ENCODE assay signal across 8 cellular contexts in the genomic region with DNA sequence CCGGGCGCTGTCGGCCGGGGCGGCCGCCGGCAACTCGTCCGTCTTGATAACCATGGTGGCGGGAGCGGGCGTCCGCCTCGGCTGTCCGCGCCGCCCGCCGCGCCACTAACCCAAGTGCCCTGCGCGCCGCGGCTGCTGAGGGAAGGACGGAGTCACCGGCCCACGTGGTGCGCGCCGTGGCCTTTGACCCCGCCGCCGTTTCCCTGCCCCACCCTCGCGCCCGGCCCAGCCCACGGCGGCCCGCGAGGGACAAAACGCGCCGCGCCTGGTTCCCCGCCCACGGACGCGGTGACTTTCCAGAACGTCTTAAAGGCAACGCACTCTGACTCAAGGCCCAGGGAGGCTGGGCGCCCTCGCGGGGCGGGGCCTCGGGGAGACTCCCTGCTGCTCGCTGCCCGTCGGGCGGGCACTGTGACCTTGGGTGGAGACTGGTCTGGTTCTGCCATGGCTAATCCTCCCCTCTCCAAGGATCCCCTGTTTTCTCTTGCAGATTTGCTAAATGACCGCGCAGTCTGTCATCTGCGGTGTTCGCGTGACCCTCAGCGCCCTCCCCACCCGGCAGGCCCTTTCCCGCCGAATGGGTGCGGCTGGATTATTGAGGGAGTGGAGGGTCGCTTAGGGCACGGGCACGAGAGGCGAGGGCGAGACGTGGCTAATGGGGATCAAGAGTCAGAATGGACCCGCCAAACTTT. TPM values are rescaled to one million over a fixed set of nuclear protein-coding genes. Genes with fewer than 3 reads are reported as not detected.
DNase-seq lines count a peak whose midpoint lies in the region; ATAC-seq, FAIRE-seq and TF ChIP-seq lines count a peak whose summit lies in the region.

A gene with protein sequence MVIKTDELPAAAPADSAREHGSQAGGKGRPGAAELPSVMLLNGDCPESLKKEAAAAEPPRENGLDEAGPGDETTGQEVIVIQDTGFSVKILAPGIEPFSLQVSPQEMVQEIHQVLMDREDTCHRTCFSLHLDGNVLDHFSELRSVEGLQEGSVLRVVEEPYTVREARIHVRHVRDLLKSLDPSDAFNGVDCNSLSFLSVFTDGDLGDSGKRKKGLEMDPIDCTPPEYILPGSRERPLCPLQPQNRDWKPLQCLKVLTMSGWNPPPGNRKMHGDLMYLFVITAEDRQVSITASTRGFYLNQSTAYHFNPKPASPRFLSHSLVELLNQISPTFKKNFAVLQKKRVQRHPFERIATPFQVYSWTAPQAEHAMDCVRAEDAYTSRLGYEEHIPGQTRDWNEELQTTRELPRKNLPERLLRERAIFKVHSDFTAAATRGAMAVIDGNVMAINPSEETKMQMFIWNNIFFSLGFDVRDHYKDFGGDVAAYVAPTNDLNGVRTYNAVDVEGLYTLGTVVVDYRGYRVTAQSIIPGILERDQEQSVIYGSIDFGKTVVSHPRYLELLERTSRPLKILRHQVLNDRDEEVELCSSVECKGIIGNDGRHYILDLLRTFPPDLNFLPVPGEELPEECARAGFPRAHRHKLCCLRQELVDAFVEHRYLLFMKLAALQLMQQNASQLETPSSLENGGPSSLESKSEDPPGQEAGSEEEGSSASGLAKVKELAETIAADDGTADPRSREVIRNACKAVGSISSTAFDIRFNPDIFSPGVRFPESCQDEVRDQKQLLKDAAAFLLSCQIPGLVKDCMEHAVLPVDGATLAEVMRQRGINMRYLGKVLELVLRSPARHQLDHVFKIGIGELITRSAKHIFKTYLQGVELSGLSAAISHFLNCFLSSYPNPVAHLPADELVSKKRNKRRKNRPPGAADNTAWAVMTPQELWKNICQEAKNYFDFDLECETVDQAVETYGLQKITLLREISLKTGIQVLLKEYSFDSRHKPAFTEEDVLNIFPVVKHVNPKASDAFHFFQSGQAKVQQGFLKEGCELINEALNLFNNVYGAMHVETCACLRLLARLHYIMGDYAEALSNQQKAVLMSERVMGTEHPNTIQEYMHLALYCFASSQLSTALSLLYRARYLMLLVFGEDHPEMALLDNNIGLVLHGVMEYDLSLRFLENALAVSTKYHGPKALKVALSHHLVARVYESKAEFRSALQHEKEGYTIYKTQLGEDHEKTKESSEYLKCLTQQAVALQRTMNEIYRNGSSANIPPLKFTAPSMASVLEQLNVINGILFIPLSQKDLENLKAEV (N-terminal part only) (minus strand): TSS at position 157 of the 692 bp plus-strand sequence. CDS start 103 bp downstream, at position 54.

- no peak for FAIRE-seq in H1 (lab: Jason Lieb, UNC)

- POLR2A ChIA-PET in H1 (lab: Charles Lee; ENCODE audit: partially characterized antibody), result interaction anchor here (1.2 to 4.3 kb wide), 5 partner anchors 10 to 24 kb away, joined by 4 to 23 read pairs (median 6); no protein-coding TSS in a partner anchor

- H3K36me3 ChIP-seq in H1 (ENCODE audit: control insufficient read depth in 2 of 4, insufficient read depth in 4 of 4, low read length in 3 of 4) (no peaks in the 10 kb centered on the region), mesendoderm (ENCODE audit: control insufficient read depth, insufficient read depth, low read length) (no peaks in the 10 kb centered on the region)

- H2BK120ac ChIP-seq in H1 (replicated peaks; ENCODE audit: low read depth, low read length) (peak within 1 kb of the TSS; percentile 18), mesendoderm (ENCODE audit: low read depth, low read length) (no peak within 1 kb of the TSS)

- H3K9me3 ChIP-seq in H1 (ENCODE audit: insufficient read depth in 2 of 2, low read depth in 1 of 2, low read length in 1 of 2), result no peaks in the 10 kb centered on the region

- no peak for TF ChIP-seq RAD21 in H1 (IDR thresholded peaks at IDR 0.05 in 1 of 2, conservative IDR thresholded peaks at IDR 0.05 in 1 of 2; ENCODE audit: low read depth in 2 of 2, low read length in 2 of 2)

- H3K4me2 ChIP-seq in H1 (ENCODE audit: insufficient read depth in 1 of 2, low read depth in 2 of 2, low read length in 2 of 2) (peak within 1 kb of the TSS; percentile 85 to 90), mesendoderm (ENCODE audit: low read length) (peak within 1 kb of the TSS; percentile 84)

- TF ChIP-seq CTCF in H1 (IDR thresholded peaks at IDR 0.05; ENCODE audit: control extremely low read depth in 1 of 3, insufficient read depth in 1 of 3, low read depth in 1 of 3, low read length in 3 of 3), result no peak

- 0 out of 2 replicates have a peak within 1 kb of the TSS, but pooled peaks have one; percentile 19 for H2AFZ ChIP-seq in H1 (ENCODE audit: low read length)

- peaks cover 0 to 9% (median 6%) of the 10 kb centered on the region in 4 experiments; a peak in 5 of 7 replicates for H3K27me3 ChIP-seq in H1 (replicated peaks in 1 of 4; ENCODE audit: control insufficient read depth in 3 of 4, extremely low read depth in 1 of 4, insufficient read depth in 3 of 4, low read length in 3 of 4)
- no peaks in the 10 kb centered on the region for H3K27me3 ChIP-seq in mesendoderm (ENCODE audit: insufficient read depth, low read length, poor library complexity)

- H2BK5ac ChIP-seq in H1 (ENCODE audit: low read depth, low read length) (peak within 1 kb of the TSS; percentile 1; the same call in 1 of the 2 replicates), mesendoderm (ENCODE audit: low read length) (no peak within 1 kb of the TSS)

- H3K56ac ChIP-seq in H1 (replicated peaks; ENCODE audit: insufficient read length, low read depth, low read length) (no peak within 1 kb of the TSS), mesendoderm (ENCODE audit: low read length) (peak within 1 kb of the TSS; percentile 88)

- H3K23ac ChIP-seq in H1 (ENCODE audit: insufficient read length) (no peak within 1 kb of the TSS), mesendoderm (ENCODE audit: low read length) (peak within 1 kb of the TSS; percentile 89)

- peak; percentile 96 for DNase-seq in COLO829 (ENCODE audit: low spot score)
- DNase-seq in HS-5 (ENCODE audit: low read depth), result peak; percentile 89
- peak; percentile 94 for DNase-seq in NOMO-1 treated with dmso at 0.1 percent for 144 hours (lab: John Stamatoyannopoulos, UW; ENCODE audit: unreplicated experiment)
- DNase-seq in activated CD8-positive, alpha-beta memory T cell treated with anti-CD3 and anti-CD28 coated beads for 48 hours (ENCODE audit: low read depth in 2 of 3, low spot score in 2 of 3), result peak; percentile 92 to 96 (median 95)
- peak in 1 of 2 experiments; percentile 83 for DNase-seq in H1 (ENCODE audit: low read depth in 1 of 2, low spot score in 2 of 2)
- peak; percentile 90 for DNase-seq in mesendoderm
- DNase-seq in stimulated activated CD8-positive, alpha-beta memory T cell treated with anti-CD3 and anti-CD28 coated beads, Interleukin-12 subunit alpha, Interleukin-12 subunit beta, amount 100 ng/mL, for 4 hours (ENCODE audit: low read depth), result peak; percentile 98

- peak within 1 kb of the TSS; percentile 82 for H4K91ac ChIP-seq in H1 (replicated peaks; ENCODE audit: insufficient read length, low read length)

- H2BK15ac ChIP-seq in H1 (ENCODE audit: low read length) (peak within 1 kb of the TSS; percentile 72; the same call in 1 of the 2 replicates), mesendoderm (replicated peaks; ENCODE audit: low read depth) (no peak within 1 kb of the TSS)

- no peak within 1 kb of the TSS for H2AK5ac ChIP-seq in H1 (ENCODE audit: low read depth, low read length)
- peak within 1 kb of the TSS; percentile 45 for H2AK5ac ChIP-seq in mesendoderm (ENCODE audit: low read length)

- H2BK20ac ChIP-seq in H1 (ENCODE audit: low read length), result no peak within 1 kb of the TSS

- no peak for TF ChIP-seq EP300 in H1 (IDR thresholded peaks at IDR 0.05; ENCODE audit: borderline replicate concordance in 1 of 2, low read depth in 2 of 2, low read length in 2 of 2)

- CTCF ChIA-PET in H1 (lab: Charles Lee; ENCODE audit: partially characterized antibody), result no interaction called here

- H3K4me3 ChIP-seq in H1 (ENCODE audit: extremely low read depth in 1 of 4, insufficient read depth in 2 of 4, low read depth in 3 of 4, low read length in 4 of 4), result peak within 1 kb of the TSS; percentile 59 to 66 (median 62)
- H3K4me3 ChIP-seq in mesendoderm (ENCODE audit: low read length), result peak within 1 kb of the TSS; percentile 50

- peak within 1 kb of the TSS; percentile 29; the same call in 1 of the 2 replicates for H2BK12ac ChIP-seq in H1 (ENCODE audit: low read depth, low read length)

- peaks cover 10 to 12% of the 10 kb centered on the region in 2 experiments for H4K20me1 ChIP-seq in H1 (replicated peaks in 1 of 2; ENCODE audit: control insufficient read depth in 1 of 2, insufficient read depth in 2 of 2, low read length in 2 of 2)

- peak; percentile 68 for ATAC-seq in GM19468 (IDR thresholded peaks at IDR 0.05; ENCODE audit: extremely low read depth, unreplicated experiment)

- TF ChIP-seq POLR2A in H1 (IDR thresholded peaks at IDR 0.05; ENCODE audit: control extremely low read depth in 1 of 2, low read depth in 2 of 2, low read length in 2 of 2), result peak in 1 of 2 experiments; percentile 59; a peak in 1 of 3 replicates

- WGBS in H1 (ENCODE audit: extremely low coverage in 1 of 2, insufficient coverage in 1 of 2, insufficient read length in 1 of 2, insufficient replicate concordance in 2 of 2, low coverage in 1 of 2, low lambda C conversion rate in 2 of 2, missing lambda C conversion rate in 1 of 2), 2 experiments, result 17% methylated on average over 53 of the region's 76 CpGs; no CpG with 5 or more reads in 1 of the 2 experiments
- WGBS in mesendoderm (ENCODE audit: extremely low coverage, insufficient coverage, low lambda C conversion rate), result no CpG with 5 or more reads among the region's 76 CpGs

- H3K14ac ChIP-seq in H1 (ENCODE audit: insufficient read length), result no peak within 1 kb of the TSS

- H3K27ac ChIP-seq in H1 (ENCODE audit: low read depth, low read length) (no peak within 1 kb of the TSS), mesendoderm (ENCODE audit: low read depth, low read length) (no peak within 1 kb of the TSS)

- H4K5ac ChIP-seq in H1 (ENCODE audit: insufficient read length, low read depth, low read length) (peak within 1 kb of the TSS; percentile 28), mesendoderm (ENCODE audit: low read length) (no peak within 1 kb of the TSS)

- H3K4me1 ChIP-seq in H1 (replicated peaks in 1 of 4; ENCODE audit: control insufficient read depth in 3 of 4, insufficient read depth in 4 of 4, low read length in 3 of 4) (peaks cover 4 to 35% (median 24%) of the 10 kb centered on the region in 4 experiments), mesendoderm (ENCODE audit: control insufficient read depth, low read depth, low read length) (peaks cover 5% of the 10 kb centered on the region)

- peak within 1 kb of the TSS; percentile 92 for H4K8ac ChIP-seq in H1 (ENCODE audit: extremely low read depth, insufficient read depth, low read length)
- no peak within 1 kb of the TSS for H4K8ac ChIP-seq in mesendoderm (ENCODE audit: low read depth, low read length)

- H3K79me1 ChIP-seq in H1 (ENCODE audit: low read depth, low read length), result peaks cover 12% of the 10 kb centered on the region
- H3K79me1 ChIP-seq in mesendoderm (ENCODE audit: low read length), result peaks cover 10% of the 10 kb centered on the region

- H3K18ac ChIP-seq in H1 (ENCODE audit: extremely low read depth, low read length), result peak within 1 kb of the TSS; percentile 75
- H3K18ac ChIP-seq in mesendoderm (ENCODE audit: low read length), result no peak within 1 kb of the TSS

- H3K9ac ChIP-seq in H1 (replicated peaks in 1 of 4; ENCODE audit: extremely low read depth in 1 of 4, low read depth in 3 of 4, low read length in 3 of 4) (peak within 1 kb of the TSS; percentile 15 to 67 (median 58); a peak in 6 of 7 replicates), mesendoderm (ENCODE audit: low read length) (peak within 1 kb of the TSS; percentile 72)

- peaks cover 7% of the 10 kb centered on the region; the same call in 1 of the 2 replicates for H3K23me2 ChIP-seq in H1 (ENCODE audit: low read depth, low read length)

- H3K79me2 ChIP-seq in H1 (ENCODE audit: control insufficient read depth in 1 of 2, insufficient read depth in 2 of 2, low read length in 2 of 2) (peaks cover 21 to 42% of the 10 kb centered on the region in 2 experiments; a peak in 3 of 4 replicates), mesendoderm (ENCODE audit: control insufficient read depth, insufficient read depth, low read length) (peaks cover 40% of the 10 kb centered on the region)

- H3K4ac ChIP-seq in H1 (replicated peaks; ENCODE audit: insufficient read length, low read depth, low read length) (peak within 1 kb of the TSS; percentile 92), mesendoderm (ENCODE audit: low read depth, low read length) (peak within 1 kb of the TSS; percentile 46)

RNA-seq across cellular contexts. Expression of the gene that starts here (rescaled TPM):
- total RNA-seq in H1 (2021; fragmentation: NEBNext Ultra II Directional; extraction: Animal tissue kit (Norgen Biotek cat#: 25700)), result 93.6 and 98.6 TPM in 2 replicates
- polyA plus RNA-seq in H1 (2011; rRNA removed), result 33.6 and 46.8 TPM in 2 replicates
- 32.3 TPM for polyA plus RNA-seq in H1 (2011; cell fraction: cytosol; rRNA removed)
- polyA plus RNA-seq in H1 (2011; cell fraction: nucleus; rRNA removed), result 142 TPM
- 64.3 to 76.7 TPM (median 69.8 TPM) in 4 replicates for polyA plus RNA-seq in H1 (2012, experiment 1 of 2)
- 44.8 TPM for polyA plus RNA-seq in H1 (2012, experiment 2 of 2)
- 45.6 TPM for polyA plus RNA-seq in H1 (2013, experiment 1 of 2)
- polyA plus RNA-seq in H1 (2013, experiment 2 of 2), result 39.5 TPM
- polyA minus RNA-seq in H1 (2011; rRNA and poly(A)+ RNA removed), result 24.7 and 34.6 TPM in 2 replicates
- 32.9 TPM for polyA minus RNA-seq in H1 (2011; cell fraction: cytosol; rRNA and poly(A)+ RNA removed)
- polyA minus RNA-seq in H1 (2011; cell fraction: nucleus; rRNA and poly(A)+ RNA removed), result 44.5 TPM
- 51.3 TPM for polyA plus RNA-seq in mesendoderm (2013, experiment 1 of 2)
- polyA plus RNA-seq in mesendoderm (2013, experiment 2 of 2), result 49.9 TPM
